16 cellular contexts compared by ENCODE assay signal in genomic region chr4:153440475-153440874, GRCh38. TPM values are rescaled to one million over a fixed set of nuclear protein-coding genes. Genes with fewer than 3 reads are reported as not detected.
DNase-seq lines count a peak whose midpoint lies in the region; ATAC-seq and TF ChIP-seq lines count a peak whose summit lies in the region.
"Had no signal": no experiment of that assay in that cellular context is flagged by ENCODE, and none has a peak within 500 bp of the region (broad histone marks: within the 10 kb centered on the region; RNA-seq: fewer than 3 reads in every experiment).

No MANE protein-coding gene starts in this region.

- no peak for TF ChIP-seq POLR2A in lower leg skin (IDR thresholded peaks at IDR 0.05)

- no peaks in the 10 kb centered on the region for H3K36me3 ChIP-seq in SU-DHL-6 (ENCODE audit: low read length)
- H3K36me3 ChIP-seq: transverse colon had no signal

- peak overlapping the region; percentile 95 for H3K27ac ChIP-seq in SU-DHL-6 (ENCODE audit: low read depth, low read length)
- H3K27ac ChIP-seq: transverse colon had no signal

- H3K4me2 ChIP-seq in SU-DHL-6 (ENCODE audit: low read depth, low read length, poor library complexity, severe bottlenecking), result peak overlapping the region; percentile 86

- peaks cover 50% of the 10 kb centered on the region for H3F3A ChIP-seq in SU-DHL-6 (ENCODE audit: insufficient read depth)

- H3K9me2 ChIP-seq in SU-DHL-6 (replicated peaks; ENCODE audit: insufficient read depth, low read length), result no peaks in the 10 kb centered on the region

- WGBS in lower leg skin, 2 donors, result 81 to 86% methylated on average over 6 of the region's 6 CpGs

- no peaks in the 10 kb centered on the region for H3K9me3 ChIP-seq in SU-DHL-6 (ENCODE audit: insufficient read depth, low read length)
- H3K9me3 ChIP-seq: transverse colon had no signal

- H2AFZ ChIP-seq in SU-DHL-6 (ENCODE audit: low read depth, low read length, severe bottlenecking), result peak overlapping the region; percentile 71

- intact Hi-C loops in activated CD8-positive, alpha-beta T cell treated with anti-CD3 and anti-CD28 coated beads for 36 hours (cut with micrococcal nuclease), result no loop called here
- intact Hi-C loops in lower leg skin (cut with DNase I; ENCODE audit: low total_unique reads), result no loop called here

- no peak for DNase-seq in activated CD8-positive, alpha-beta T cell treated with anti-CD3 and anti-CD28 coated beads, Interleukin-2, amount 10 ng/mL, durations not matched to agents 7 days and 5 days
- no peak for DNase-seq in activated CD8-positive, alpha-beta T cell treated with anti-CD3 and anti-CD28 coated beads for 36 hours
- no peak for DNase-seq in lower leg skin (ENCODE audit: low spot score in 2 of 2)
- DNase-seq in effector CD8-positive, alpha-beta T cell (lab: John Stamatoyannopoulos, UW), result no peak
- DNase-seq: activated CD4-positive, alpha-beta T cell treated with anti-CD3 and anti-CD28 coated beads, Interleukin-2, amount 50 U/mL, for 4 hours; activated T-cell treated with anti-CD3 and anti-CD28 coated beads, Interleukin-2, amount 50 U/mL, for 72 hours; amniotic stem cell; caudate nucleus; effector CD4-positive, alpha-beta T cell; NCI-H1092; transverse colon had no signal

- H3K27me3 Mint-ChIP-seq in activated CD8-positive, alpha-beta T cell treated with anti-CD3 and anti-CD28 coated beads, Interleukin-2, amount 10 ng/mL, durations not matched to agents 7 days and 5 days (ENCODE audit: low read depth), result no peaks in the 10 kb centered on the region
- H3K27me3 Mint-ChIP-seq in activated CD8-positive, alpha-beta T cell treated with anti-CD3 and anti-CD28 coated beads for 36 hours, result no peaks in the 10 kb centered on the region
- H3K27me3 Mint-ChIP-seq in stimulated activated memory B cell treated with anti-CD40 and anti-IgM and Interleukin-4, amounts not matched to agents 10 μg/mL and 1 μg/mL and 100 μg/mL, for 72 hours, result no peaks in the 10 kb centered on the region

- no peaks in the 10 kb centered on the region for H4K20me1 ChIP-seq in SU-DHL-6 (ENCODE audit: low read depth, low read length)

- CTCF ChIA-PET in activated CD8-positive, alpha-beta T cell treated with anti-CD3 and anti-CD28 coated beads, Interleukin-2, amount 10 ng/mL, durations not matched to agents 7 days and 5 days (lab: Charles Lee), result no interaction called here
- CTCF ChIA-PET in activated CD8-positive, alpha-beta T cell treated with anti-CD3 and anti-CD28 coated beads for 36 hours (lab: Charles Lee), result no interaction called here

- peaks cover 7% of the 10 kb centered on the region for H3K36me3 Mint-ChIP-seq in activated CD8-positive, alpha-beta T cell treated with anti-CD3 and anti-CD28 coated beads, Interleukin-2, amount 10 ng/mL, durations not matched to agents 7 days and 5 days (ENCODE audit: low read depth)
- H3K36me3 Mint-ChIP-seq in activated CD8-positive, alpha-beta T cell treated with anti-CD3 and anti-CD28 coated beads for 36 hours (ENCODE audit: low read depth), result no peaks in the 10 kb centered on the region
- H3K36me3 Mint-ChIP-seq in stimulated activated memory B cell treated with anti-CD40 and anti-IgM and Interleukin-4, amounts not matched to agents 10 μg/mL and 1 μg/mL and 100 μg/mL, for 72 hours, result no peaks in the 10 kb centered on the region
- H3K36me3 Mint-ChIP-seq: CD14-positive monocyte had no signal

- no peak overlapping the region for H3K4me3 Mint-ChIP-seq in activated CD8-positive, alpha-beta T cell treated with anti-CD3 and anti-CD28 coated beads, Interleukin-2, amount 10 ng/mL, durations not matched to agents 7 days and 5 days
- H3K4me3 Mint-ChIP-seq in activated CD8-positive, alpha-beta T cell treated with anti-CD3 and anti-CD28 coated beads for 36 hours, result no peak overlapping the region
- H3K4me3 Mint-ChIP-seq in stimulated activated memory B cell treated with anti-CD40 and anti-IgM and Interleukin-4, amounts not matched to agents 10 μg/mL and 1 μg/mL and 100 μg/mL, for 72 hours, result peak overlapping the region; percentile 79
- H3K4me3 Mint-ChIP-seq: CD14-positive monocyte had no signal

- H3K9ac ChIP-seq in SU-DHL-6 (ENCODE audit: low read length), result peak overlapping the region; percentile 58

- H3K4me1 Mint-ChIP-seq in activated CD8-positive, alpha-beta T cell treated with anti-CD3 and anti-CD28 coated beads, Interleukin-2, amount 10 ng/mL, durations not matched to agents 7 days and 5 days (ENCODE audit: low read depth), result peaks cover 53% of the 10 kb centered on the region
- H3K4me1 Mint-ChIP-seq in activated CD8-positive, alpha-beta T cell treated with anti-CD3 and anti-CD28 coated beads for 36 hours (ENCODE audit: low read depth), result peaks cover 42% of the 10 kb centered on the region
- H3K4me1 Mint-ChIP-seq in stimulated activated memory B cell treated with anti-CD40 and anti-IgM and Interleukin-4, amounts not matched to agents 10 μg/mL and 1 μg/mL and 100 μg/mL, for 72 hours, result peaks cover 48% of the 10 kb centered on the region

- no peak for ATAC-seq in activated CD8-positive, alpha-beta T cell treated with anti-CD3 and anti-CD28 coated beads, Interleukin-2, amount 10 ng/mL, durations not matched to agents 7 days and 5 days
- no peak for ATAC-seq in activated CD8-positive, alpha-beta T cell treated with anti-CD3 and anti-CD28 coated beads for 36 hours
- ATAC-seq in HG02798 (IDR thresholded peaks at IDR 0.05; ENCODE audit: poor library complexity, unreplicated experiment), result peak; percentile 29
- peak; percentile 76 for ATAC-seq in stimulated activated memory B cell treated with anti-CD40 and anti-IgM and Interleukin-4, amounts not matched to agents 10 μg/mL and 1 μg/mL and 100 μg/mL, for 72 hours
- no peak for ATAC-seq in GM18517 (IDR thresholded peaks at IDR 0.05; ENCODE audit: unreplicated experiment)
- ATAC-seq: activated T-cell treated with anti-CD3 and anti-CD28 coated beads, Interleukin-2, amount 50 U/mL, for 72 hours had no signal

- H3K9me3 Mint-ChIP-seq in activated CD8-positive, alpha-beta T cell treated with anti-CD3 and anti-CD28 coated beads, Interleukin-2, amount 10 ng/mL, durations not matched to agents 7 days and 5 days (ENCODE audit: insufficient read depth), result no peaks in the 10 kb centered on the region
- H3K9me3 Mint-ChIP-seq in activated CD8-positive, alpha-beta T cell treated with anti-CD3 and anti-CD28 coated beads for 36 hours, result no peaks in the 10 kb centered on the region
- no peaks in the 10 kb centered on the region for H3K9me3 Mint-ChIP-seq in stimulated activated memory B cell treated with anti-CD40 and anti-IgM and Interleukin-4, amounts not matched to agents 10 μg/mL and 1 μg/mL and 100 μg/mL, for 72 hours
- H3K9me3 Mint-ChIP-seq: activated T-cell treated with anti-CD3 and anti-CD28 coated beads, Interleukin-2, amount 50 U/mL, for 72 hours; CD14-positive monocyte had no signal

- POLR2A ChIA-PET in activated CD8-positive, alpha-beta T cell treated with anti-CD3 and anti-CD28 coated beads, Interleukin-2, amount 10 ng/mL, durations not matched to agents 7 days and 5 days (lab: Charles Lee), result no interaction called here
- POLR2A ChIA-PET in activated CD8-positive, alpha-beta T cell treated with anti-CD3 and anti-CD28 coated beads for 36 hours (lab: Charles Lee), result no interaction called here

- H3K79me2 ChIP-seq in SU-DHL-6 (ENCODE audit: insufficient read depth, low read length), result no peaks in the 10 kb centered on the region

- H3K27me3 ChIP-seq in SU-DHL-6 (ENCODE audit: low read length), result no peaks in the 10 kb centered on the region
- H3K27me3 ChIP-seq: transverse colon had no signal

- no peak for TF ChIP-seq CTCF in activated CD8-positive, alpha-beta T cell treated with anti-CD3 and anti-CD28 coated beads for 36 hours (IDR thresholded peaks at IDR 0.05)
- TF ChIP-seq CTCF in SU-DHL-6 (IDR thresholded peaks at IDR 0.05; ENCODE audit: insufficient read depth, low read length, poor library complexity, severe bottlenecking) (no peak), lower leg skin (IDR thresholded peaks at IDR 0.05) (no peak)

- peak overlapping the region; percentile 13 for H3K27ac Mint-ChIP-seq in activated CD8-positive, alpha-beta T cell treated with anti-CD3 and anti-CD28 coated beads, Interleukin-2, amount 10 ng/mL, durations not matched to agents 7 days and 5 days
- no peak overlapping the region for H3K27ac Mint-ChIP-seq in activated CD8-positive, alpha-beta T cell treated with anti-CD3 and anti-CD28 coated beads for 36 hours
- H3K27ac Mint-ChIP-seq in stimulated activated memory B cell treated with anti-CD40 and anti-IgM and Interleukin-4, amounts not matched to agents 10 μg/mL and 1 μg/mL and 100 μg/mL, for 72 hours, result peak overlapping the region; percentile 91
- H3K27ac Mint-ChIP-seq: activated T-cell treated with anti-CD3 and anti-CD28 coated beads, Interleukin-2, amount 50 U/mL, for 72 hours had no signal

- no peak overlapping the region for H3K4me3 ChIP-seq in SU-DHL-6 (ENCODE audit: insufficient read depth, low read length, poor library complexity, severe bottlenecking)
- no peak overlapping the region for H3K4me3 ChIP-seq in lower leg skin (ENCODE audit: low read depth, poor library complexity, severe bottlenecking)
- H3K4me3 ChIP-seq: transverse colon had no signal

RNA-seq across cellular contexts. Expression of gene TMEM131L, which starts 25.7 kb away (rescaled TPM):
- total RNA-seq in activated CD8-positive, alpha-beta T cell treated with anti-CD3 and anti-CD28 coated beads, Interleukin-2, amount 10 ng/mL, durations not matched to agents 7 days and 5 days, result 10 to 100 TPM; 54.9 to 58.4 TPM
- total RNA-seq in activated CD8-positive, alpha-beta T cell treated with anti-CD3 and anti-CD28 coated beads for 36 hours, result 10 to 100 TPM; 51.7 to 52.4 TPM
- total RNA-seq in lower leg skin, result 10 to 100 TPM in 3 of 4 donors, 1 to 10 TPM in 1; 8.3 to 15.9 (median 12.1) TPM

Comparison
In these comparisons a context has a peak if more than half of its experiments do, and no peak if none do; other contexts are left out.
1. ATAC-seq: peak in HG02798 (single experiment) and stimulated activated memory B cell treated with anti-CD40 and anti-IgM and Interleukin-4, amounts not matched to agents 10 μg/mL and 1 μg/mL and 100 μg/mL, for 72 hours (single experiment); none in activated CD8-positive, alpha-beta T cell treated with anti-CD3 and anti-CD28 coated beads, Interleukin-2, amount 10 ng/mL, durations not matched to agents 7 days and 5 days (single experiment), activated CD8-positive, alpha-beta T cell treated with anti-CD3 and anti-CD28 coated beads for 36 hours (single experiment) and GM18517 (single experiment).